In the genomic region with DNA sequence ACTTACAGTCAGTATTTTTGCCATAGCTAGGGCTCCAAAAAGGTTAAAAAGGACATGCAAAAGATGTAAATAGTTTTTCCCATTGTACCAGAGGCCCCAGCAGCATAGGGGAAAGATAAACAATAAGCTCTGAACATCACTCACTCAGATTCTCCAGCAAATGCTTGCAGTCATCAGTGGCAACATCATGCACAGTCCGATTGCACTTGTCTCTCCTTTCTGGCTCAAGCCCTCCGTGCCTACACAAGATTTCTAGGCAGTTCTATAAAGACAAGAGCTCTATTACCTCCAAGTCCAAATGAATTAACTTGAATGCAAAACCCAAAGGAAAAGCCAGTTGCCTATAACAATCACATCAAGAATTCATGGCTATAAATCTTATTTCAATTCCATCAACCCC, we compare ENCODE assay signal across 25 cellular contexts.
"Had no signal": no experiment of that assay in that cellular context is flagged by ENCODE, and none has a peak within 500 bp of the region (broad histone marks: within the 10 kb centered on the region; RNA-seq: fewer than 3 reads in every experiment).

No MANE protein-coding gene starts in this region.

- H3K36me3 Mint-ChIP-seq: activated naive CD8-positive, alpha-beta T cell treated with anti-CD3 and anti-CD28 coated beads for 36 hours had no signal

- H3K4me1 Mint-ChIP-seq: activated CD4-positive, alpha-beta T cell treated with anti-CD3 and anti-CD28 coated beads, Interleukin-2, amount 10 ng/mL, durations not matched to agents 24 days and 14 days; activated naive CD8-positive, alpha-beta T cell treated with anti-CD3 and anti-CD28 coated beads for 36 hours; activated T-helper 17 cell treated with anti-CD3 and anti-CD28 coated beads, Interleukin-2, amount 50 U/mL, for 72 hours had no signal

- H3K27ac Mint-ChIP-seq: activated CD4-positive, alpha-beta T cell treated with anti-CD3 and anti-CD28 coated beads, Interleukin-2, amount 10 ng/mL, durations not matched to agents 24 days and 14 days; activated CD8-positive, alpha-beta T cell treated with anti-CD3 and anti-CD28 coated beads for 36 hours; activated naive CD8-positive, alpha-beta T cell treated with anti-CD3 and anti-CD28 coated beads for 36 hours; activated T-cell treated with anti-CD3 and anti-CD28 coated beads, Interleukin-2, amount 50 U/mL, for 72 hours; activated T-helper 17 cell treated with anti-CD3 and anti-CD28 coated beads, Interleukin-2, amount 50 U/mL, for 72 hours had no signal

- DNase-seq: activated CD4-positive, alpha-beta T cell treated with anti-CD3 and anti-CD28 coated beads, Interleukin-2, amount 10 ng/mL, durations not matched to agents 24 days and 14 days; activated CD4-positive, alpha-beta T cell treated with anti-CD3 and anti-CD28 coated beads, Interleukin-2, amount 50 U/mL, for 4 hours; activated CD8-positive, alpha-beta T cell treated with anti-CD3 and anti-CD28 coated beads for 36 hours; activated effector memory CD4-positive, alpha-beta T cell treated with anti-CD3 and anti-CD28 coated beads, Interleukin-2, amount 50 U/mL, for 16 hours; activated naive CD4-positive, alpha-beta T cell; activated naive CD4-positive, alpha-beta T cell treated with anti-CD3 and anti-CD28 coated beads, Interleukin-2, amount 50 U/mL, for 16 hours; activated naive CD8-positive, alpha-beta T cell treated with anti-CD3 and anti-CD28 coated beads for 36 hours; activated T-cell treated with anti-CD3 and anti-CD28 coated beads, Interleukin-2, amount 50 U/mL, for 1 hour; activated T-cell treated with anti-CD3 and anti-CD28 coated beads, Interleukin-2, amount 50 U/mL, for 72 hours; amniotic stem cell; body of pancreas; NCI-H1105; NCI-H1417 treated with DMSO at 0.1 percent for 48 hours; NCI-H1694; NCI-H1930; NCI-H2081 treated with DMSO at 0.1 percent for 48 hours; NCI-H345; NCI-H524 treated with DMSO at 0.1 percent for 48 hours; SHP77; SJCRH30; T1000; WERI-Rb-1 had no signal

- H3K4me3 Mint-ChIP-seq: activated CD4-positive, alpha-beta T cell treated with anti-CD3 and anti-CD28 coated beads, Interleukin-2, amount 10 ng/mL, durations not matched to agents 24 days and 14 days; activated CD8-positive, alpha-beta T cell treated with anti-CD3 and anti-CD28 coated beads for 36 hours; activated naive CD8-positive, alpha-beta T cell treated with anti-CD3 and anti-CD28 coated beads for 36 hours; activated T-cell treated with anti-CD3 and anti-CD28 coated beads, Interleukin-2, amount 50 U/mL, for 72 hours; activated T-helper 17 cell treated with anti-CD3 and anti-CD28 coated beads, Interleukin-2, amount 50 U/mL, for 72 hours had no signal

- H3K9me3 Mint-ChIP-seq: activated CD4-positive, alpha-beta T cell treated with anti-CD3 and anti-CD28 coated beads, Interleukin-2, amount 10 ng/mL, durations not matched to agents 24 days and 14 days; activated CD8-positive, alpha-beta T cell treated with anti-CD3 and anti-CD28 coated beads for 36 hours; activated naive CD8-positive, alpha-beta T cell treated with anti-CD3 and anti-CD28 coated beads for 36 hours; activated T-helper 17 cell treated with anti-CD3 and anti-CD28 coated beads, Interleukin-2, amount 50 U/mL, for 72 hours had no signal

- H3K27me3 Mint-ChIP-seq: activated CD4-positive, alpha-beta T cell treated with anti-CD3 and anti-CD28 coated beads, Interleukin-2, amount 10 ng/mL, durations not matched to agents 24 days and 14 days had no signal

- H3K27ac ChIP-seq: body of pancreas, breast epithelium, SJCRH30, SK-N-MC, WERI-Rb-1 had no signal
